7 cellular contexts compared by ENCODE assay signal in genomic region chr15:20304282-20305014, GRCh38.
A peak's percentile ranks its signal among the peaks of the same experiment; 100 is the strongest.
DNase-seq lines count a peak whose midpoint lies in the region; ATAC-seq and TF ChIP-seq lines count a peak whose summit lies in the region.
"Not testable (repeated sequence)": the region's sequence is repeated elsewhere in the genome, so short reads cannot be mapped to it uniquely, and the experiment has no call there.

No MANE protein-coding gene starts in this region.

- H3K27me3 Mint-ChIP-seq in CD14-positive monocyte (ENCODE audit: low read depth in 3 of 3); activated naive CD8-positive, alpha-beta T cell treated with anti-CD3 and anti-CD28 coated beads, Interleukin-2, amount 10 ng/mL, durations not matched to agents 7 days and 5 days; osteocyte (ENCODE audit: unreplicated experiment); type B pancreatic cell: not testable (repeated sequence)
- peaks cover 12% of the 10 kb centered on the region for H3K27me3 Mint-ChIP-seq in H9 (ENCODE audit: low read depth)

- POLR2A ChIA-PET in activated naive CD8-positive, alpha-beta T cell treated with anti-CD3 and anti-CD28 coated beads, Interleukin-2, amount 10 ng/mL, durations not matched to agents 7 days and 5 days (lab: Charles Lee), result not testable (repeated sequence)

- H3K4ac ChIP-seq in H9 (ENCODE audit: low read depth, low read length), result not testable (repeated sequence)

- not testable (repeated sequence) for H3K9ac ChIP-seq in H9 (ENCODE audit: extremely low read depth, insufficient read length, low read length)

- not testable (repeated sequence) for H3K14ac ChIP-seq in H9 (ENCODE audit: insufficient read depth, low read length)

- not testable (repeated sequence) for H2AFZ ChIP-seq in H9 (ENCODE audit: low read length)

- DNase-seq in CD14-positive monocyte (ENCODE audit: low spot score) (peak; percentile 53), H9 (peak; percentile 25), Right ventricle myocardium inferior (ENCODE audit: missing footprints) (peak; percentile 74), left lobe of liver (ENCODE audit: low spot score) (peak; percentile 60), osteocyte (ENCODE audit: extremely low spot score, unreplicated experiment) (peak; percentile 92), type B pancreatic cell (ENCODE audit: extremely low spot score, unreplicated experiment) (peak; percentile 80)
- DNase-seq in activated naive CD8-positive, alpha-beta T cell treated with anti-CD3 and anti-CD28 coated beads, Interleukin-2, amount 10 ng/mL, durations not matched to agents 7 days and 5 days, result not testable (repeated sequence)

- H2BK120ac ChIP-seq in H9 (ENCODE audit: low read depth, low read length, poor library complexity, severe bottlenecking), result not testable (repeated sequence)

- H3K23ac ChIP-seq in H9 (ENCODE audit: insufficient read length, low read depth, low read length), result not testable (repeated sequence)

- not testable (repeated sequence) for H4K5ac ChIP-seq in H9 (ENCODE audit: insufficient read length, low read depth, low read length)

- intact Hi-C loops in CD14-positive monocyte (cut with micrococcal nuclease); Right ventricle myocardium inferior (cut with DNase I): not testable (repeated sequence)

- H3K18ac ChIP-seq in H9 (ENCODE audit: insufficient read length, low read depth, low read length), result not testable (repeated sequence)

- H2BK20ac ChIP-seq in H9 (ENCODE audit: low read depth, low read length, poor library complexity, severe bottlenecking), result not testable (repeated sequence)

- no CpG with 5 or more reads among the region's 10 CpGs for whole genome bisulfite sequencing in H9 (ENCODE audit: extremely low coverage, insufficient read length, low lambda C conversion rate)

- H3K79me2 ChIP-seq in H9 (ENCODE audit: insufficient read depth, low read length), result not testable (repeated sequence)

- not testable (repeated sequence) for H3K56ac ChIP-seq in H9 (ENCODE audit: insufficient read length, low read depth, low read length)

- H4K91ac ChIP-seq in H9 (ENCODE audit: insufficient read length, low read depth, low read length), result not testable (repeated sequence)

- not testable (repeated sequence) for H2AK5ac ChIP-seq in H9 (ENCODE audit: insufficient read length, low read length)

- H3K9me3 Mint-ChIP-seq in CD14-positive monocyte (peaks cover 34 to 60% (median 46%) of the 10 kb centered on the region in 7 donors), H9 (peaks cover 74 to 77% of the 10 kb centered on the region in 2 experiments), osteocyte (ENCODE audit: unreplicated experiment) (peaks cover 16% of the 10 kb centered on the region), type B pancreatic cell (peaks cover 10% of the 10 kb centered on the region)
- not testable (repeated sequence) for H3K9me3 Mint-ChIP-seq in activated naive CD8-positive, alpha-beta T cell treated with anti-CD3 and anti-CD28 coated beads, Interleukin-2, amount 10 ng/mL, durations not matched to agents 7 days and 5 days

- not testable (repeated sequence) for H3K4me3 Mint-ChIP-seq in CD14-positive monocyte; H9; activated naive CD8-positive, alpha-beta T cell treated with anti-CD3 and anti-CD28 coated beads, Interleukin-2, amount 10 ng/mL, durations not matched to agents 7 days and 5 days; osteocyte (ENCODE audit: unreplicated experiment); type B pancreatic cell

- H3K4me2 ChIP-seq in H9 (ENCODE audit: insufficient read depth, insufficient read length, low read length), result not testable (repeated sequence)

- H3K4me1 ChIP-seq in H9 (ENCODE audit: insufficient read depth, low read length), result not testable (repeated sequence)

- H4K20me1 ChIP-seq in H9 (ENCODE audit: control insufficient read depth, insufficient read depth, insufficient read length), result not testable (repeated sequence)

- peaks cover 87% of the 10 kb centered on the region for H3K9me3 ChIP-seq in H9 (ENCODE audit: control insufficient read depth, low read depth, low read length)

- not testable (repeated sequence) for H3K36me3 Mint-ChIP-seq in CD14-positive monocyte; activated naive CD8-positive, alpha-beta T cell treated with anti-CD3 and anti-CD28 coated beads, Interleukin-2, amount 10 ng/mL, durations not matched to agents 7 days and 5 days; osteocyte (ENCODE audit: unreplicated experiment); type B pancreatic cell
- peaks cover 29 to 59% (median 36%) of the 10 kb centered on the region in 3 experiments; a peak in 6 of 7 replicates for H3K36me3 Mint-ChIP-seq in H9 (ENCODE audit: insufficient read depth in 1 of 3, low read depth in 3 of 3)

- not testable (repeated sequence) for H2BK5ac ChIP-seq in H9 (ENCODE audit: insufficient read length, low read length)

- H3K23me2 ChIP-seq in H9 (ENCODE audit: insufficient read length, low read depth, low read length, poor library complexity, severe bottlenecking), result not testable (repeated sequence)

- not testable (repeated sequence) for ATAC-seq in activated naive CD8-positive, alpha-beta T cell treated with anti-CD3 and anti-CD28 coated beads, Interleukin-2, amount 10 ng/mL, durations not matched to agents 7 days and 5 days (ENCODE audit: low read depth); Right ventricle myocardium inferior
- peak; percentile 49 for ATAC-seq in left lobe of liver

- H3K27me3 ChIP-seq in H9 (ENCODE audit: insufficient read depth, low read length), result not testable (repeated sequence)

- H3K4me1 Mint-ChIP-seq in CD14-positive monocyte; H9; activated naive CD8-positive, alpha-beta T cell treated with anti-CD3 and anti-CD28 coated beads, Interleukin-2, amount 10 ng/mL, durations not matched to agents 7 days and 5 days; osteocyte (ENCODE audit: unreplicated experiment); type B pancreatic cell (ENCODE audit: unreplicated experiment): not testable (repeated sequence)

- TF ChIP-seq CTCF in CD14-positive monocyte (IDR thresholded peaks at IDR 0.05); H9 (conservative IDR thresholded peaks at IDR 0.05); osteocyte (IDR thresholded peaks at IDR 0.05); type B pancreatic cell (conservative IDR thresholded peaks at IDR 0.05): not testable (repeated sequence)

- H2BK15ac ChIP-seq in H9 (ENCODE audit: low read depth, low read length), result not testable (repeated sequence)

- H3K79me1 ChIP-seq in H9 (ENCODE audit: insufficient read depth, low read depth, low read length, poor library complexity, severe bottlenecking), result not testable (repeated sequence)

- not testable (repeated sequence) for H3T11ph ChIP-seq in H9 (ENCODE audit: low read length)

- H3K27ac Mint-ChIP-seq in CD14-positive monocyte; H9; osteocyte (ENCODE audit: unreplicated experiment); type B pancreatic cell: not testable (repeated sequence)
- H3K27ac Mint-ChIP-seq in activated naive CD8-positive, alpha-beta T cell treated with anti-CD3 and anti-CD28 coated beads, Interleukin-2, amount 10 ng/mL, durations not matched to agents 7 days and 5 days, result peak overlapping the region; percentile 3

- H4K8ac ChIP-seq in H9 (replicated peaks; ENCODE audit: insufficient read length, low read depth, low read length), result not testable (repeated sequence)

- not testable (repeated sequence) for H3K27ac ChIP-seq in H9 (ENCODE audit: insufficient read length, low read depth, low read length)

- not testable (repeated sequence) for H2BK12ac ChIP-seq in H9 (ENCODE audit: insufficient read length, low read depth, low read length)
